Comparison of ENCODE assay signal across 18 cellular contexts in genomic region chr1:93322349-93322748, GRCh38. TPM values are rescaled to one million over a fixed set of nuclear protein-coding genes. Genes with fewer than 3 reads are reported as not detected.
DNase-seq lines count a peak whose midpoint lies in the region; ATAC-seq and TF ChIP-seq lines count a peak whose summit lies in the region.
"Had no signal": no experiment of that assay in that cellular context is flagged by ENCODE, and none has a peak within 500 bp of the region (broad histone marks: within the 10 kb centered on the region; RNA-seq: fewer than 3 reads in every experiment).

No MANE protein-coding gene starts in this region.

- CTCF ChIA-PET in PC-9 (lab: Charles Lee) = no interaction called here

- POLR2A ChIA-PET in PC-9 (lab: Charles Lee; ENCODE audit: unreplicated experiment) = interaction anchor here (0.7 kb wide), 1 partner anchor 16 kb away, joined by 3 read pairs; no protein-coding TSS in a partner anchor

- H3K79me2 ChIP-seq in PC-9 (ENCODE audit: low read depth) = no peaks in the 10 kb centered on the region

- no peaks in the 10 kb centered on the region for H3K27me3 ChIP-seq in PC-9 (ENCODE audit: insufficient read depth, low read depth)
- H3K27me3 ChIP-seq in foreskin keratinocyte = no peaks in the 10 kb centered on the region
- H3K27me3 ChIP-seq in prostate gland (replicated peaks; ENCODE audit: insufficient read depth) = no peaks in the 10 kb centered on the region
- no peaks in the 10 kb centered on the region for H3K27me3 ChIP-seq in gastroesophageal sphincter

- DNase-seq in PC-9 (peak; percentile 60 to 95), foreskin keratinocyte (peak; percentile 70 to 91), prostate gland (ENCODE audit: low spot score) (peak; percentile 25), amygdala (lab: John Stamatoyannopoulos, UW) (no peak)
- DNase-seq in activated CD8-positive, alpha-beta memory T cell treated with anti-CD3 and anti-CD28 coated beads for 24 hours = no peak
- DNase-seq: COR-L47; NCI-H1048; NCI-H146; NCI-H69; NK-92 treated with Interleukin-12 subunit alpha and Interleukin-12 subunit beta, amount 100 ng/mL, for 24 hours; OCI-M1 had no signal

- H3K4me2 ChIP-seq in PC-9 = peak overlapping the region; percentile 75
- H3K4me2 ChIP-seq: A549 had no signal

- H3K4me3 ChIP-seq in PC-9 (peak overlapping the region; percentile 40), prostate gland (no peak overlapping the region), gastroesophageal sphincter (no peak overlapping the region)
- H3K4me3 ChIP-seq: A549, K562 had no signal

- intact Hi-C loops in PC-9 (cut with micrococcal nuclease; ENCODE audit: unreplicated experiment) (loop anchor here (1.0 kb wide), 1 partner anchor 23 kb away; the partner anchor contains the start of gene DR1), prostate gland (cut with DNase I) (no loop called here)

- H3K9me3 ChIP-seq in PC-9 (ENCODE audit: insufficient read depth, low read depth) = no peaks in the 10 kb centered on the region
- no peaks in the 10 kb centered on the region for H3K9me3 ChIP-seq in prostate gland
- H3K9me3 ChIP-seq in gastroesophageal sphincter = no peaks in the 10 kb centered on the region
- H3K9me3 ChIP-seq: A549 had no signal

- no TSS peak for BruUV-seq in PC-9 (replicated peaks; lab: Mats Ljungman, UMichigan)

- ATAC-seq in foreskin keratinocyte (peak; percentile 58), HG03175 (IDR thresholded peaks at IDR 0.05; ENCODE audit: unreplicated experiment) (no peak), gastroesophageal sphincter (no peak)
- ATAC-seq: A549, Right ventricle myocardium inferior had no signal

- H3K27ac ChIP-seq in 22Rv1 (peak overlapping the region; percentile 92), PC-9 (peak overlapping the region; percentile 41), foreskin keratinocyte (no peak overlapping the region), prostate gland (no peak overlapping the region), gastroesophageal sphincter (no peak overlapping the region)
- H3K27ac ChIP-seq: A549, C4-2B had no signal

- no peak overlapping the region for H2AFZ ChIP-seq in PC-9

- H3K36me3 ChIP-seq in PC-9 (ENCODE audit: low read depth) (no peaks in the 10 kb centered on the region), prostate gland (no peaks in the 10 kb centered on the region), gastroesophageal sphincter (no peaks in the 10 kb centered on the region)

- no peaks in the 10 kb centered on the region for H3K9me2 ChIP-seq in PC-9 (ENCODE audit: insufficient read depth)

- WGBS in prostate gland = 44% methylated on average over 3 of the region's 3 CpGs
- 90 to 100% methylated on average over 3 of the region's 3 CpGs for WGBS in gastroesophageal sphincter (ENCODE audit: low coverage in 1 of 2), 2 donors

- peaks cover 32% of the 10 kb centered on the region for H3F3A ChIP-seq in PC-9 (ENCODE audit: insufficient read depth, low read depth)

- no peaks in the 10 kb centered on the region for H4K20me1 ChIP-seq in PC-9 (ENCODE audit: insufficient read depth)

- TF ChIP-seq CTCF in 22Rv1 (IDR thresholded peaks at IDR 0.05) = no peak
- TF ChIP-seq CTCF in PC-9 (conservative IDR thresholded peaks at IDR 0.05) = no peak
- no peak for TF ChIP-seq CTCF in foreskin keratinocyte (conservative IDR thresholded peaks at IDR 0.05)
- TF ChIP-seq CTCF in prostate gland (IDR thresholded peaks at IDR 0.05) = no peak
- no peak for TF ChIP-seq CTCF in gastroesophageal sphincter (IDR thresholded peaks at IDR 0.05)

- no peak for TF ChIP-seq EP300 in gastroesophageal sphincter (IDR thresholded peaks at IDR 0.05)

- H3K4me1 ChIP-seq in PC-9 (replicated peaks; ENCODE audit: insufficient read depth) (peaks cover 48% of the 10 kb centered on the region), foreskin keratinocyte (peaks cover 30% of the 10 kb centered on the region), prostate gland (replicated peaks) (no peaks in the 10 kb centered on the region), gastroesophageal sphincter (no peaks in the 10 kb centered on the region)

- TF ChIP-seq POLR2A in prostate gland (IDR thresholded peaks at IDR 0.05) (no peak), gastroesophageal sphincter (IDR thresholded peaks at IDR 0.05) (no peak)

RNA-seq across cellular contexts. Expression of gene DR1, which starts 23.4 kb away (rescaled TPM):
- total RNA-seq in PC-9 (2021) (33.6 and 37.8 TPM in 2 replicates), foreskin keratinocyte (63.4 and 67.4 TPM in 2 replicates), prostate gland (10 to 100 TPM; 49.0 to 53.6 TPM), gastroesophageal sphincter (10 to 100 TPM; 35.0 to 38.6 (median 35.3) TPM)
- 27.7 and 32.7 TPM in 2 replicates for polyA plus RNA-seq in foreskin keratinocyte

Comparison
In these comparisons a context has a peak if more than half of its experiments do, and no peak if none do; other contexts are left out.
1. H3K27ac ChIP-seq: peak in 22Rv1 (single experiment) and PC-9 (single experiment); none in foreskin keratinocyte (single experiment), prostate gland (0 of 2) and gastroesophageal sphincter (0 of 4).
2. DNase-seq: peak in PC-9 (2 of 2), foreskin keratinocyte (2 of 2) and prostate gland (single experiment); none in activated CD8-positive, alpha-beta memory T cell treated with anti-CD3 and anti-CD28 coated beads for 24 hours (single experiment) and amygdala (0 of 56).